9 cellular contexts compared by ENCODE assay signal in genomic region chr2:179602452-179602851, GRCh38.
"Had no signal": no experiment of that assay in that cellular context is flagged by ENCODE, and none has a peak within 500 bp of the region (broad histone marks: within the 10 kb centered on the region; RNA-seq: fewer than 3 reads in every experiment).

No MANE protein-coding gene starts in this region.

- DNase-seq: GM23248, GOT3, H7, H9, HCEC 1CT, HFFc6 had no signal

- H3K9ac ChIP-seq: GM23248 had no signal

- H3K4me3 ChIP-seq: GM23248, GM23338, HAP-1 had no signal

- H2AFZ ChIP-seq: GM23248 had no signal

- H3K36me3 ChIP-seq: HAP-1 had no signal

- H3K4me2 ChIP-seq: GM23338 had no signal

- ATAC-seq: GM23338, HCT116 had no signal

- H3K27ac ChIP-seq: GM23248 had no signal

- H3K9me3 ChIP-seq: HAP-1 had no signal
